In genomic region chr9:137647096-137647709, GRCh38 we compare ENCODE assay signal across 1 cellular context.
TF ChIP-seq lines count a peak whose summit lies in the region.

No MANE protein-coding gene starts in this region.

TF ChIP-seq in WTC11, 78 proteins besides CTCF, POLR2A, EP300 and RAD21 (continued from another document):
- TF ChIP-seq ZNF425 (CRISPR knock-in tag; conservative IDR thresholded peaks at IDR 0.05) = no peak
- no peak for TF ChIP-seq ZNF219 (CRISPR knock-in tag; IDR thresholded peaks at IDR 0.05; ENCODE audit: borderline replicate concordance)
- TF ChIP-seq TCF7 (CRISPR knock-in tag; IDR thresholded peaks at IDR 0.05; ENCODE audit: low read depth) = no peak
- no peak for TF ChIP-seq ZNF138 (CRISPR knock-in tag; conservative IDR thresholded peaks at IDR 0.05)
- no peak for TF ChIP-seq ZNF396 (CRISPR knock-in tag; IDR thresholded peaks at IDR 0.05; ENCODE audit: borderline replicate concordance)
- TF ChIP-seq SMAD3 (CRISPR knock-in tag; IDR thresholded peaks at IDR 0.05; ENCODE audit: borderline replicate concordance) = no peak
- no peak for TF ChIP-seq CBFB (CRISPR knock-in tag; IDR thresholded peaks at IDR 0.05; ENCODE audit: low read depth)
- no peak for TF ChIP-seq ATF6 (CRISPR knock-in tag; IDR thresholded peaks at IDR 0.05)
- TF ChIP-seq EMX1 (CRISPR knock-in tag; IDR thresholded peaks at IDR 0.05) = no peak
- TF ChIP-seq CREM (CRISPR knock-in tag; IDR thresholded peaks at IDR 0.05) = no peak
- TF ChIP-seq ZNF121 (CRISPR knock-in tag; IDR thresholded peaks at IDR 0.05) = no peak
- TF ChIP-seq ZNF512 (CRISPR knock-in tag; IDR thresholded peaks at IDR 0.05; ENCODE audit: borderline replicate concordance) = no peak
- no peak for TF ChIP-seq FOXK1 (CRISPR knock-in tag; IDR thresholded peaks at IDR 0.05)
- no peak for TF ChIP-seq SMAD4 (CRISPR knock-in tag; IDR thresholded peaks at IDR 0.05)
- no peak for TF ChIP-seq ZNF263 (CRISPR knock-in tag; IDR thresholded peaks at IDR 0.05; ENCODE audit: low read depth)
